Comparison of ENCODE assay signal across 2 cellular contexts in the genomic region with DNA sequence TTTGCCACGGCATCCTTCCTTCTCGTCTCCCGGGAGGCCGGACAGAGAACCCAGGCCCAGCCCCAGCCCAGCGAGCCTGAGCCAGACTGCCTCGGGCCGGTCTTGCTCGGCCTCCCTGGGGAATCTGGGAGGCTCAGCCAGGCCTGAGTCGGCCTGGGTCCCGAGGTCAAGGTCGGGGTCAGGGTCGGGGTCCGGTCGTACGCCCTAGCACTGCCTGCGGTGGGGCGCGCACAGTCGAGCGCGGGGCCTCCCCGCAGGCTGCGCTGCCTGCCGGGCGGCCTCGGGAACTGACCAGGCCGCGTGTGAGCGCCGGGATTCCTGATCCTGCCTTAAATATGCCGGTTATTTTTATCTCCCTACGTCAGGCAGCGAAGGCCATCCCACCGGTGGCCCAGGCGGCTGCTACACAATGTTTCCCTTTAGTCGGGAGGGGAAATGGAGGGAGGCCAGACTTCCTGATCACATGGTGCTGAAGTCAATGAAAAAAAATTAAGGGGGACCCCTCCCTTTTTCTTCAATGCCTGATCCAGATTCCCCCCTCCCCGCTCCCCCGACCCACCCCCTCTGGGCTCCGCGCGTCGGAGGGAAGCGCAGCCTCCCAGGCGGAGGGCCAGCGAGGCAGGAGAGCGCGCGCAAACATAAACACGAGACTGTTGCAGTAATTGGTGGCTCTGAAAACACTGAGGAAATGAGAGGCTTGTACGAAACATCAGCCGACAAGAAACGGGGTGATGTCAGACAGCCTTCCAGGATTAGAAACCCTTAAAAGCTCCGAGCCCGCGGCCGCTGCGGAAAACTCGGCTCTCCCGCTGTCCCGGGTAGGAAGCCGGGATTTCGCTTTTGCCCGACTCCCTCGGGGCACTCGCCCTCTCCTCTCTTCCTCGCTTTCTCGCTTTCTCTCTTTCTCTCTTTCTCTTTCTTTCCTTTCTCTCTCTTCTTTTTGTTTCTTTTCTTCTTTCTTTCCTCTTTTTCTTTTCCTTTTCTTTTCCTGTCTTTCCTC.
TF ChIP-seq lines count a peak whose summit lies in the region.

No MANE protein-coding gene starts in this region.

TF ChIP-seq in A549, 52 proteins besides CTCF, POLR2A, EP300 and RAD21 (continued from another document):
- TF ChIP-seq, protein P1, sequence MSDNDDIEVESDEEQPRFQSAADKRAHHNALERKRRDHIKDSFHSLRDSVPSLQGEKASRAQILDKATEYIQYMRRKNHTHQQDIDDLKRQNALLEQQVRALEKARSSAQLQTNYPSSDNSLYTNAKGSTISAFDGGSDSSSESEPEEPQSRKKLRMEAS (IDR thresholded peaks at IDR 0.05) = peak; percentile 71
- 0 out of 5 replicates have a peak, but pooled peaks of 1 of the 2 experiments have one; percentile 17 for TF ChIP-seq JUN (IDR thresholded peaks at IDR 0.05)
- no peak for TF ChIP-seq ZNF302 (CRISPR knock-in tag; IDR thresholded peaks at IDR 0.05)
- TF ChIP-seq RCOR1 (IDR thresholded peaks at IDR 0.05; ENCODE audit: low read depth, low read length) = no peak
- no peak for TF ChIP-seq TFCP2L1 (CRISPR knock-in tag; IDR thresholded peaks at IDR 0.05)
- TF ChIP-seq SMC3 (IDR thresholded peaks at IDR 0.05) = peak; percentile 4; the same call in 1 of the 3 replicates
- no peak for TF ChIP-seq MAFK (IDR thresholded peaks at IDR 0.05; ENCODE audit: partially characterized antibody)
- TF ChIP-seq, protein P2, sequence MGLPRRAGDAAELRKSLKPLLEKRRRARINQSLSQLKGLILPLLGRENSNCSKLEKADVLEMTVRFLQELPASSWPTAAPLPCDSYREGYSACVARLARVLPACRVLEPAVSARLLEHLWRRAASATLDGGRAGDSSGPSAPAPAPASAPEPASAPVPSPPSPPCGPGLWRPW (IDR thresholded peaks at IDR 0.05) = no peak
- TF ChIP-seq, protein P3, sequence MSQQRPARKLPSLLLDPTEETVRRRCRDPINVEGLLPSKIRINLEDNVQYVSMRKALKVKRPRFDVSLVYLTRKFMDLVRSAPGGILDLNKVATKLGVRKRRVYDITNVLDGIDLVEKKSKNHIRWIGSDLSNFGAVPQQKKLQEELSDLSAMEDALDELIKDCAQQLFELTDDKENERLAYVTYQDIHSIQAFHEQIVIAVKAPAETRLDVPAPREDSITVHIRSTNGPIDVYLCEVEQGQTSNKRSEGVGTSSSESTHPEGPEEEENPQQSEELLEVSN (IDR thresholded peaks at IDR 0.05; ENCODE audit: borderline replicate concordance, low read depth) = peak; percentile 50; the same call in 1 of the 2 replicates
- TF ChIP-seq HOXB13 (CRISPR knock-in tag; IDR thresholded peaks at IDR 0.05; ENCODE audit: low read depth) = no peak
- peak; percentile 29; the same call in 1 of the 2 replicates for TF ChIP-seq HOXB5 (CRISPR knock-in tag; IDR thresholded peaks at IDR 0.05)
- TF ChIP-seq ZSCAN20 (CRISPR knock-in tag; IDR thresholded peaks at IDR 0.05) = no peak

TF ChIP-seq in HepG2, 621 proteins besides CTCF, POLR2A, EP300 and RAD21 (continued from another document):
- TF ChIP-seq ZNF512 (CRISPR knock-in tag; IDR thresholded peaks at IDR 0.05) (peak; percentile 55; the same call in 1 of the 2 replicates), ZNF234 (CRISPR knock-in tag; conservative IDR thresholded peaks at IDR 0.05) (no peak), ZBTB8A (CRISPR knock-in tag; IDR thresholded peaks at IDR 0.05; ENCODE audit: borderline replicate concordance, low read depth) (no peak), PRDM15 (CRISPR knock-in tag; IDR thresholded peaks at IDR 0.05) (peak; percentile 67; the same call in 1 of the 2 replicates), ZNF660 (CRISPR knock-in tag; IDR thresholded peaks at IDR 0.05; ENCODE audit: borderline replicate concordance, low read depth) (no peak)
- TF ChIP-seq, protein P4, sequence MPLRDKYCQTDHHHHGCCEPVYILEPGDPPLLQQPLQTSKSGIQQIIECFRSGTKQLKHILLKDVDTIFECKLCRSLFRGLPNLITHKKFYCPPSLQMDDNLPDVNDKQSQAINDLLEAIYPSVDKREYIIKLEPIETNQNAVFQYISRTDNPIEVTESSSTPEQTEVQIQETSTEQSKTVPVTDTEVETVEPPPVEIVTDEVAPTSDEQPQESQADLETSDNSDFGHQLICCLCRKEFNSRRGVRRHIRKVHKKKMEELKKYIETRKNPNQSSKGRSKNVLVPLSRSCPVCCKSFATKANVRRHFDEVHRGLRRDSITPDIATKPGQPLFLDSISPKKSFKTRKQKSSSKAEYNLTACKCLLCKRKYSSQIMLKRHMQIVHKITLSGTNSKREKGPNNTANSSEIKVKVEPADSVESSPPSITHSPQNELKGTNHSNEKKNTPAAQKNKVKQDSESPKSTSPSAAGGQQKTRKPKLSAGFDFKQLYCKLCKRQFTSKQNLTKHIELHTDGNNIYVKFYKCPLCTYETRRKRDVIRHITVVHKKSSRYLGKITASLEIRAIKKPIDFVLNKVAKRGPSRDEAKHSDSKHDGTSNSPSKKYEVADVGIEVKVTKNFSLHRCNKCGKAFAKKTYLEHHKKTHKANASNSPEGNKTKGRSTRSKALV (CRISPR knock-in tag; IDR thresholded peaks at IDR 0.05) = no peak
- TF ChIP-seq, protein P5, sequence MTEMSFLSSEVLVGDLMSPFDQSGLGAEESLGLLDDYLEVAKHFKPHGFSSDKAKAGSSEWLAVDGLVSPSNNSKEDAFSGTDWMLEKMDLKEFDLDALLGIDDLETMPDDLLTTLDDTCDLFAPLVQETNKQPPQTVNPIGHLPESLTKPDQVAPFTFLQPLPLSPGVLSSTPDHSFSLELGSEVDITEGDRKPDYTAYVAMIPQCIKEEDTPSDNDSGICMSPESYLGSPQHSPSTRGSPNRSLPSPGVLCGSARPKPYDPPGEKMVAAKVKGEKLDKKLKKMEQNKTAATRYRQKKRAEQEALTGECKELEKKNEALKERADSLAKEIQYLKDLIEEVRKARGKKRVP (CRISPR knock-in tag; IDR thresholded peaks at IDR 0.05) = no peak
